In genomic region chr3:190811775-190812480, GRCh38 we compare ENCODE assay signal across 8 cellular contexts. TPM values are rescaled to one million over a fixed set of nuclear protein-coding genes. Genes with fewer than 3 reads are reported as not detected.
A peak's percentile ranks its signal among the peaks of the same experiment; 100 is the strongest.
DNase-seq lines count a peak whose midpoint lies in the region; ATAC-seq, FAIRE-seq and TF ChIP-seq lines count a peak whose summit lies in the region.

No MANE protein-coding gene starts in this region.

- TF ChIP-seq CTCF in pancreas (IDR thresholded peaks at IDR 0.05) (peak; percentile 27 to 50 (median 34)), gastroesophageal sphincter (IDR thresholded peaks at IDR 0.05) (peak in 2 of 4 experiments; percentile 25 to 56)

- FAIRE-seq in pancreas (lab: Jason Lieb, UNC): no peak

- ATAC-seq in GM21447 (IDR thresholded peaks at IDR 0.05; ENCODE audit: unreplicated experiment) (peak; percentile 90), pancreas (peak in 3 of 4 donors; percentile 40 to 75 (median 62)), gastroesophageal sphincter (no peak)

- TF ChIP-seq EP300 in gastroesophageal sphincter (IDR thresholded peaks at IDR 0.05): no peak

- WGBS in pancreas, 2 donors: 20 to 21% methylated on average over 14 of the region's 14 CpGs
- WGBS in gastroesophageal sphincter (ENCODE audit: low coverage in 1 of 2), 2 donors: 29 to 44% methylated on average over 12 to 13 of the region's 14 CpGs

- DNase-seq in ELR (ENCODE audit: low read depth) (peak; percentile 84), SHP77 (lab: John Stamatoyannopoulos, UW) (peak; percentile 50 to 59), fibroblast of gingiva (ENCODE audit: low read depth) (peak; percentile 54), pancreas (peak in 1 of 6 donors; percentile 28)
- DNase-seq in Jurkat, Clone E6-1 (ENCODE audit: low read depth, low spot score): peak; percentile 51
- no peak for DNase-seq in stimulated activated CD4-positive, alpha-beta T cell treated with anti-CD3 and anti-CD28 coated beads, Interleukin-2, amount 100 ng/mL, for 48 hours

- no peak overlapping the region for H3K4me3 ChIP-seq in Jurkat, Clone E6-1 (ENCODE audit: low read length)
- peak overlapping the region in 1 of 4 donors; percentile 3 for H3K4me3 ChIP-seq in pancreas
- H3K4me3 ChIP-seq in gastroesophageal sphincter: no peak overlapping the region

- H3K27ac ChIP-seq in pancreas (peak overlapping the region in 1 of 4 donors; percentile 27), gastroesophageal sphincter (no peak overlapping the region)

- TF ChIP-seq POLR2A in gastroesophageal sphincter (IDR thresholded peaks at IDR 0.05): no peak

- intact Hi-C loops in pancreas (cut with DNase I): no loop called here

- H3K36me3 ChIP-seq in pancreas (no peaks in the 10 kb centered on the region), gastroesophageal sphincter (no peaks in the 10 kb centered on the region)

- H3K9me3 ChIP-seq in pancreas: no peaks in the 10 kb centered on the region
- H3K9me3 ChIP-seq in gastroesophageal sphincter: no peaks in the 10 kb centered on the region

- H3K27me3 ChIP-seq in pancreas: no peaks in the 10 kb centered on the region
- peaks cover 4% of the 10 kb centered on the region for H3K27me3 ChIP-seq in gastroesophageal sphincter

- H3K4me1 ChIP-seq in pancreas (peaks cover 0 to 12% (median 7%) of the 10 kb centered on the region in 3 donors), gastroesophageal sphincter (no peaks in the 10 kb centered on the region)

RNA-seq across cellular contexts. Expression of gene GMNC, which starts 50.6 kb away (rescaled TPM):
- polyA plus RNA-seq in Jurkat, Clone E6-1 (2012; ENCODE audit: insufficient read depth, insufficient read length): not detected
- under 1 TPM; 0.06 to 0.37 (median 0.15) TPM for total RNA-seq in pancreas
- under 1 TPM; 0.23 to 0.28 TPM for polyA plus RNA-seq in pancreas
- not detected for total RNA-seq in gastroesophageal sphincter

Comparison
In these comparisons a context has a peak if more than half of its experiments do, and no peak if none do; other contexts are left out.
1. DNase-seq: peak in ELR (single experiment), Jurkat, Clone E6-1 (single experiment), SHP77 (2 of 2) and fibroblast of gingiva (single experiment); none in stimulated activated CD4-positive, alpha-beta T cell treated with anti-CD3 and anti-CD28 coated beads, Interleukin-2, amount 100 ng/mL, for 48 hours (0 of 2).